Comparison of ENCODE assay signal across 26 cellular contexts in genomic region chr18:76974345-76974744, GRCh38.
DNase-seq lines count a peak whose midpoint lies in the region; ATAC-seq lines count a peak whose summit lies in the region.
"Had no signal": no experiment of that assay in that cellular context is flagged by ENCODE, and none has a peak within 500 bp of the region (broad histone marks: within the 10 kb centered on the region; RNA-seq: fewer than 3 reads in every experiment).

No MANE protein-coding gene starts in this region.

- H3K4me1 Mint-ChIP-seq in memory B cell: peaks cover 37% of the 10 kb centered on the region
- H3K4me1 Mint-ChIP-seq: CD8-positive, alpha-beta memory T cell had no signal

- no peaks in the 10 kb centered on the region for H3K27me3 ChIP-seq in BLaER1
- H3K27me3 ChIP-seq: SJSA1 had no signal

- H3K36me3 ChIP-seq in BLaER1: peaks cover 16% of the 10 kb centered on the region; the same call in 1 of the 2 replicates
- H3K36me3 ChIP-seq: SJSA1 had no signal

- H3K27ac ChIP-seq in BLaER1: no peak overlapping the region
- H3K27ac ChIP-seq in cingulate gyrus (ENCODE audit: low read depth, low read length): peak overlapping the region; percentile 56
- H3K27ac ChIP-seq: 22Rv1, HL-60, PC-9, SJSA1 had no signal

- no peak overlapping the region for H3K4me3 Mint-ChIP-seq in memory B cell
- H3K4me3 Mint-ChIP-seq: B cell; CD8-positive, alpha-beta memory T cell; IgD-negative memory B cell had no signal

- H3K27ac Mint-ChIP-seq in memory B cell: peak overlapping the region; percentile 57
- H3K27ac Mint-ChIP-seq: B cell, IgD-negative memory B cell had no signal

- DNase-seq in memory B cell (ENCODE audit: low spot score in 2 of 2) (no peak), superior temporal gyrus (ENCODE audit: extremely low spot score) (peak; percentile 44), NCI-H1694 (lab: John Stamatoyannopoulos, UW) (no peak), hypothalamus (lab: John Stamatoyannopoulos, UW) (no peak), cardiac septum (ENCODE audit: low spot score) (no peak)
- DNase-seq: CD8-positive, alpha-beta memory T cell; DMS79 treated with DMSO at 0.1 percent for 48 hours; GF-D8; GOT3; HCEC 1CT; MV-4-11; NCI-H1105; NCI-H2029 treated with DMSO at 0.1 percent for 48 hours; NCI-H446 treated with DMSO at 0.1 percent for 48 hours; NCI-H526; NCI-H82; PC-9 had no signal

- H3K36me3 Mint-ChIP-seq in memory B cell: peaks cover 3% of the 10 kb centered on the region

- ATAC-seq in memory B cell (ENCODE audit: low read depth): no peak
- ATAC-seq: Right ventricle myocardium inferior had no signal

- H3K27me3 Mint-ChIP-seq in memory B cell: no peaks in the 10 kb centered on the region
- H3K27me3 Mint-ChIP-seq: B cell; CD8-positive, alpha-beta memory T cell; IgD-negative memory B cell had no signal

- H3K4me2 ChIP-seq in BLaER1: peak overlapping the region; percentile 35
- H3K4me2 ChIP-seq: PC-9 had no signal

- peaks cover 23% of the 10 kb centered on the region for H3K4me1 ChIP-seq in BLaER1
- H3K4me1 ChIP-seq: SJSA1 had no signal

- no peaks in the 10 kb centered on the region for H3K9me3 ChIP-seq in BLaER1
- H3K9me3 ChIP-seq: SJSA1 had no signal

- intact Hi-C loops in cardiac septum (cut with DNase I): no loop called here

- H3K4me3 ChIP-seq in BLaER1: no peak overlapping the region
- H3K4me3 ChIP-seq: PC-9, SJSA1 had no signal

- no peaks in the 10 kb centered on the region for H4K20me1 ChIP-seq in BLaER1

- peaks cover 3% of the 10 kb centered on the region for H3K9me3 Mint-ChIP-seq in memory B cell
- H3K9me3 Mint-ChIP-seq: CD14-positive monocyte; CD8-positive, alpha-beta memory T cell had no signal

- H3K9ac ChIP-seq in BLaER1: no peak overlapping the region
